ENCODE assay signal across 8 cellular contexts in the genomic region with DNA sequence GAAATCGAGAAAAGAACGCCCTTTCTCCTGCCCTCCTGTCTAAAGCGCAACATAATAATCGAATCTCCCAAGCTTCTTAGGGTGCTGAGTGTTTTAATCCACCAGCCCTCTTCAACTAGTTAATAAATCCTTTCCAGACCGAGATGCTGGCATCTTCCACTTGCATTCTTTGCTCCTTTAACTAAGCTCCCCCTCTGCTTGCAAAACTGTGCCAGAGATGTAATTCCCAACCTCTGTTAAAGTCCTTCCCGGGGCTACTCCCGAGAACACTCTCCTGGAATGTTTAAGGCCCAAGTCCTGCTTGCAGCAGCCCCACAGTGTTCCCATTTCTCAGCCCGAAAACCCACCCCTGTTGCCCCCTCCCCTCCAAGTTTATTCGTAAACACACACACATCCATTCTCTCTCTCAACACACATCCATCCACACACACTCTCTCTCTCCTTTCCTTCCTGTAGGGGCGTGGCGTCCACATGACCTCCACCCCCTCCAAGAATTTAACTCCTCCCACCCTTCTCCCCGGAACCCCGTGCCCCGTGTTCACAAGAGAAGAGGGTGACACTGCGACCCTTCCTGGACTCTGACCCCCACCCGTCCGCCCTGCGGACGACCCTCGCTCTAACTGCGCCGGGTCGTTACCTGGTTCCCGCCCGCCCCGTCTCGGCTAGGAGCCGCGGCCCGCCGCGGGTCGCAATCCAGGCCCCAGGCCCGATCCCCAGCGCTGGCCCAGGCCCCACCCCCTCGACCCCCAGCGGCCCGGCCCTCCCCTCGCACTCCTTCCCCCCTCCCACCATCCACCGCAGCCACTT. TPM values are rescaled to one million over a fixed set of nuclear protein-coding genes. Genes with fewer than 3 reads are reported as not detected.
DNase-seq lines count a peak whose midpoint lies in the region; ATAC-seq lines count a peak whose summit lies in the region.

No MANE protein-coding gene starts in this region.

- no peaks in the 10 kb centered on the region for H3K36me3 ChIP-seq in endocrine pancreas (ENCODE audit: control insufficient read depth, insufficient read depth, low read length)

- peak; percentile 48 for ATAC-seq in GM19467 (IDR thresholded peaks at IDR 0.05; ENCODE audit: unreplicated experiment)

- H3K9me3 ChIP-seq in endocrine pancreas (ENCODE audit: control insufficient read depth, low read length), result no peaks in the 10 kb centered on the region

- no peaks in the 10 kb centered on the region for H3K27me3 Mint-ChIP-seq in activated CD4-positive, alpha-beta memory T cell treated with anti-CD3 and anti-CD28 coated beads, Interleukin-2, amount 10 ng/mL, durations not matched to agents 7 days and 5 days

- peaks cover 18% of the 10 kb centered on the region for H3K4me1 ChIP-seq in endocrine pancreas (ENCODE audit: control insufficient read depth, insufficient read depth, low read length)

- H3K36me3 Mint-ChIP-seq in activated CD4-positive, alpha-beta memory T cell treated with anti-CD3 and anti-CD28 coated beads, Interleukin-2, amount 10 ng/mL, durations not matched to agents 7 days and 5 days (ENCODE audit: low read depth), result peaks cover 44% of the 10 kb centered on the region

- peak overlapping the region; percentile 99 for H3K27ac Mint-ChIP-seq in activated CD4-positive, alpha-beta memory T cell treated with anti-CD3 and anti-CD28 coated beads, Interleukin-2, amount 10 ng/mL, durations not matched to agents 7 days and 5 days

- H3K4me3 ChIP-seq in endocrine pancreas (ENCODE audit: control insufficient read depth, insufficient read depth, low read length), result peak overlapping the region; percentile 82

- peak; percentile 54 for DNase-seq in CMK (ENCODE audit: low read depth)
- peak; percentile 70 for DNase-seq in HK-2 (ENCODE audit: unreplicated experiment)
- DNase-seq in NCI-H82 (lab: John Stamatoyannopoulos, UW), result peak; percentile 93
- peak; percentile 92 for DNase-seq in activated CD4-positive, alpha-beta memory T cell treated with anti-CD3 and anti-CD28 coated beads, Interleukin-2, amount 10 ng/mL, durations not matched to agents 7 days and 5 days
- peak; percentile 94 for DNase-seq in mesenteric fat pad (ENCODE audit: low spot score)
- DNase-seq in stimulated activated CD8-positive, alpha-beta memory T cell treated with anti-CD3 and anti-CD28 coated beads, Interleukin-15, amount 100 ng/mL, for 4 hours (ENCODE audit: low read depth in 2 of 2), result peak; percentile 79 to 84

- no peaks in the 10 kb centered on the region for H3K9me3 Mint-ChIP-seq in activated CD4-positive, alpha-beta memory T cell treated with anti-CD3 and anti-CD28 coated beads, Interleukin-2, amount 10 ng/mL, durations not matched to agents 7 days and 5 days

- peaks cover 76% of the 10 kb centered on the region for H3K4me1 Mint-ChIP-seq in activated CD4-positive, alpha-beta memory T cell treated with anti-CD3 and anti-CD28 coated beads, Interleukin-2, amount 10 ng/mL, durations not matched to agents 7 days and 5 days

- no peaks in the 10 kb centered on the region for H3K27me3 ChIP-seq in endocrine pancreas (ENCODE audit: control insufficient read depth, insufficient read depth, low read length)

- H3K4me3 Mint-ChIP-seq in activated CD4-positive, alpha-beta memory T cell treated with anti-CD3 and anti-CD28 coated beads, Interleukin-2, amount 10 ng/mL, durations not matched to agents 7 days and 5 days, result peak overlapping the region; percentile 92

- H3K9ac ChIP-seq in endocrine pancreas (ENCODE audit: control insufficient read depth, insufficient read depth, low read length), result peak overlapping the region; percentile 57

- POLR2A ChIA-PET in activated CD4-positive, alpha-beta memory T cell treated with anti-CD3 and anti-CD28 coated beads, Interleukin-2, amount 10 ng/mL, durations not matched to agents 7 days and 5 days (lab: Charles Lee), result interaction anchor here (1.0 to 15.2 kb wide), 20 partner anchors 8 to 452 kb away, joined by 3 to 404 read pairs (median 6); a partner anchor contains a TSS

- CTCF ChIA-PET in activated CD4-positive, alpha-beta memory T cell treated with anti-CD3 and anti-CD28 coated beads, Interleukin-2, amount 10 ng/mL, durations not matched to agents 7 days and 5 days (lab: Charles Lee), result interaction anchor here (1.0 to 3.1 kb wide), 7 partner anchors 7 to 52 kb away, joined by 3 to 13 read pairs (median 4); a partner anchor contains a TSS

RNA-seq across cellular contexts. Expression of a gene that starts 7.0 kb away (rescaled TPM):
- total RNA-seq in activated CD4-positive, alpha-beta memory T cell treated with anti-CD3 and anti-CD28 coated beads, Interleukin-2, amount 10 ng/mL, durations not matched to agents 7 days and 5 days, result 100 to 1,000 TPM; 184 to 185 TPM
- total RNA-seq in mesenteric fat pad, result 380 TPM

RNA-seq across cellular contexts. Expression of a gene that starts 51.5 kb away (rescaled TPM):
- 10 to 100 TPM; 19.4 to 20.0 TPM for total RNA-seq in activated CD4-positive, alpha-beta memory T cell treated with anti-CD3 and anti-CD28 coated beads, Interleukin-2, amount 10 ng/mL, durations not matched to agents 7 days and 5 days
- 9.1 TPM for total RNA-seq in mesenteric fat pad

Comparison
In these comparisons a context has a peak if more than half of its experiments do, and no peak if none do; other contexts are left out.
1. Peak in every context shown above with its lines: DNase-seq, ATAC-seq and H3K4me3 ChIP-seq.